In genomic region chr10:70617798-70618568, GRCh38 we compare ENCODE assay signal across 12 cellular contexts. TPM values are rescaled to one million over a fixed set of nuclear protein-coding genes. Genes with fewer than 3 reads are reported as not detected.
A peak's percentile ranks its signal among the peaks of the same experiment; 100 is the strongest.
DNase-seq lines count a peak whose midpoint lies in the region; ATAC-seq, FAIRE-seq and TF ChIP-seq lines count a peak whose summit lies in the region.
"Had no signal": no experiment of that assay in that cellular context is flagged by ENCODE, and none has a peak within 500 bp of the region (broad histone marks: within the 10 kb centered on the region; RNA-seq: fewer than 3 reads in every experiment).

No MANE protein-coding gene starts in this region.

- FAIRE-seq in K562 (lab: Jason Lieb, UNC) = no peak

- TF ChIP-seq CTCF in K562 (IDR thresholded peaks at IDR 0.05 in 2 of 3, conservative IDR thresholded peaks at IDR 0.05 in 1 of 3; ENCODE audit: insufficient read depth in 2 of 3, low read depth in 1 of 3, low read length in 3 of 3) = no peak

- intact Hi-C loops in K562 (cut with micrococcal nuclease) = loop anchor here (2.0 to 5.0 kb wide), 5 partner anchors 41 to 199 kb away; partner anchors contain the start of gene SGPL1

- no peak overlapping the region for H3K4me3 ChIP-seq in K562

- in situ Hi-C loops in K562 (cut with MboI) = no loop called here

- H4K20me1 ChIP-seq in K562 (replicated peaks; ENCODE audit: control insufficient read depth, insufficient read depth, low read length) = no peaks in the 10 kb centered on the region

- POLR2A ChIA-PET in K562 (lab: Yijun Ruan, JAX) = interaction anchor here (0.6 to 1.1 kb wide), 7 partner anchors 20 to 667 kb away, joined by 3 to 4 read pairs (median 3); no protein-coding TSS in a partner anchor

- TF ChIP-seq POLR2A in K562 (conservative IDR thresholded peaks at IDR 0.05) = no peak

- CTCF ChIA-PET in K562 (lab: Yijun Ruan, JAX; ENCODE audit: low intra/inter-chr PET ratio) = interaction anchor here (0.5 kb wide), 1 partner anchor 30 kb away, joined by 3 read pairs; no protein-coding TSS in a partner anchor

- peak overlapping the region; percentile 37; the same call in 2 of the 3 replicates for H3K27ac ChIP-seq in K562 (ENCODE audit: extremely low read depth, low read depth, low read length)

- no peaks in the 10 kb centered on the region for H3K79me2 ChIP-seq in K562 (ENCODE audit: control insufficient read depth, insufficient read depth, low read length)

- H3K9ac ChIP-seq in K562 (ENCODE audit: insufficient read depth in 1 of 2, low read depth in 2 of 2, low read length in 2 of 2) = no peak overlapping the region

- DNase-seq in activated CD4-positive, alpha-beta T cell treated with anti-CD3 and anti-CD28 coated beads, Interleukin-2, amount 50 U/mL, for 48 hours = peak; percentile 17 to 46
- no peak for DNase-seq in activated CD4-positive, alpha-beta T cell treated with anti-CD3 and anti-CD28 coated beads for 4 hours
- DNase-seq in M059J (ENCODE audit: low read depth) = peak; percentile 86
- DNase-seq in K562 (ENCODE audit: extremely low read depth in 1 of 4, low spot score in 3 of 4) = peak in 1 of 4 experiments; percentile 55
- DNase-seq in natural killer cell treated with Interleukin-12 subunit alpha and Interleukin-12 subunit beta and Interleukin-15 and Interleukin-18, amount 100 ng/mL, for 72 hours (ENCODE audit: low spot score) = peak; percentile 80
- DNase-seq in dedifferentiated amniotic fluid mesenchymal stem cell (ENCODE audit: extremely low spot score) = no peak
- DNase-seq: activated gamma-delta T cell, HFFc6 had no signal

- H3K9me3 Mint-ChIP-seq in natural killer cell treated with Interleukin-12 subunit alpha and Interleukin-12 subunit beta and Interleukin-15 and Interleukin-18, amount 100 ng/mL, for 72 hours = no peaks in the 10 kb centered on the region

- H3K9me3 ChIP-seq in K562 (replicated peaks; ENCODE audit: control insufficient read depth, insufficient read depth, low read depth, low read length) = peaks cover 12% of the 10 kb centered on the region

- H3K4me3 Mint-ChIP-seq in natural killer cell treated with Interleukin-12 subunit alpha and Interleukin-12 subunit beta and Interleukin-15 and Interleukin-18, amount 100 ng/mL, for 72 hours = peak overlapping the region; percentile 78
- H3K4me3 Mint-ChIP-seq: CD14-positive monocyte; HFFc6; stimulated activated memory B cell treated with anti-CD40 and anti-IgM and Interleukin-4, amounts not matched to agents 10 μg/mL and 1 μg/mL and 100 μg/mL, for 72 hours had no signal

- H3K4me2 ChIP-seq in K562 (ENCODE audit: insufficient read depth, low read length) = no peak overlapping the region

- 30% methylated on average over 7 of the region's 7 CpGs for WGBS in K562 (ENCODE audit: insufficient coverage, low coverage, missing lambda C conversion rate)

- peak; percentile 38; the same call in 1 of the 2 replicates for TF ChIP-seq EP300 in K562 (IDR thresholded peaks at IDR 0.05; ENCODE audit: low read length)

- H3K27me3 ChIP-seq in K562 (ENCODE audit: control insufficient read depth in 2 of 2, insufficient read depth in 2 of 2, low read length in 2 of 2) = no peaks in the 10 kb centered on the region

- peaks cover 69 to 72% of the 10 kb centered on the region in 2 donors for H3K4me1 Mint-ChIP-seq in natural killer cell treated with Interleukin-12 subunit alpha and Interleukin-12 subunit beta and Interleukin-15 and Interleukin-18, amount 100 ng/mL, for 72 hours (ENCODE audit: low read depth in 2 of 2)

- H3K36me3 ChIP-seq in K562 (ENCODE audit: control insufficient read depth, insufficient read depth, low read length) = no peaks in the 10 kb centered on the region

- no peak for TF ChIP-seq RAD21 in K562 (CRISPR knock-in tag; conservative IDR thresholded peaks at IDR 0.05 in 1 of 2, IDR thresholded peaks at IDR 0.05 in 1 of 2)

- no peaks in the 10 kb centered on the region for H3K27me3 Mint-ChIP-seq in natural killer cell treated with Interleukin-12 subunit alpha and Interleukin-12 subunit beta and Interleukin-15 and Interleukin-18, amount 100 ng/mL, for 72 hours

- ATAC-seq in K562 (no peak; the same call in 2 of the 3 replicates), HG03108 (IDR thresholded peaks at IDR 0.05; ENCODE audit: unreplicated experiment) (no peak), HG02870 (IDR thresholded peaks at IDR 0.05; ENCODE audit: unreplicated experiment) (no peak)
- ATAC-seq in natural killer cell treated with Interleukin-12 subunit alpha and Interleukin-12 subunit beta and Interleukin-15 and Interleukin-18, amount 100 ng/mL, for 72 hours = peak; percentile 82 to 88
- ATAC-seq: stimulated activated memory B cell treated with anti-CD40 and anti-IgM and Interleukin-4, amounts not matched to agents 10 μg/mL and 1 μg/mL and 100 μg/mL, for 72 hours had no signal

- BruUV-seq in K562 (replicated peaks; lab: Mats Ljungman, UMichigan) = no TSS peak

- H3K27ac Mint-ChIP-seq in natural killer cell treated with Interleukin-12 subunit alpha and Interleukin-12 subunit beta and Interleukin-15 and Interleukin-18, amount 100 ng/mL, for 72 hours = peak overlapping the region; percentile 91 to 97
- H3K27ac Mint-ChIP-seq: CD14-positive monocyte; HFFc6; stimulated activated memory B cell treated with anti-CD40 and anti-IgM and Interleukin-4, amounts not matched to agents 10 μg/mL and 1 μg/mL and 100 μg/mL, for 72 hours had no signal

- no peaks in the 10 kb centered on the region for H3K9me1 ChIP-seq in K562 (ENCODE audit: control insufficient read depth, insufficient read depth, low read length)

- peaks cover 7 to 24% of the 10 kb centered on the region in 2 experiments for H3K4me1 ChIP-seq in K562 (replicated peaks in 1 of 2; ENCODE audit: control insufficient read depth in 2 of 2, insufficient read depth in 2 of 2, low read length in 2 of 2)

- peaks cover 6% of the 10 kb centered on the region for H3K36me3 Mint-ChIP-seq in natural killer cell treated with Interleukin-12 subunit alpha and Interleukin-12 subunit beta and Interleukin-15 and Interleukin-18, amount 100 ng/mL, for 72 hours

- H2AFZ ChIP-seq in K562 (ENCODE audit: low read depth, low read length) = peak overlapping the region; percentile 82

TF ChIP-seq in K562, 482 proteins besides CTCF, POLR2A, EP300 and RAD21 (continues in another document):
- TF ChIP-seq MYBL2 (IDR thresholded peaks at IDR 0.05; ENCODE audit: low read depth) (no peak), MYBL2 (CRISPR knock-in tag; IDR thresholded peaks at IDR 0.05; ENCODE audit: borderline replicate concordance) (no peak), JUND (IDR thresholded peaks at IDR 0.05; ENCODE audit: borderline replicate concordance, low read depth, low read length) (peak; percentile 71), JUND (tag; IDR thresholded peaks at IDR 0.05; ENCODE audit: borderline replicate concordance, low read depth, low read length) (peak; percentile 49; the same call in 1 of the 3 replicates), CBX3 (IDR thresholded peaks at IDR 0.05; ENCODE audit: borderline replicate concordance in 1 of 2, low read length in 2 of 2) (no peak), MAZ (CRISPR knock-in tag; conservative IDR thresholded peaks at IDR 0.05 in 1 of 2, IDR thresholded peaks at IDR 0.05 in 1 of 2) (0 out of 4 replicates have a peak, but pooled peaks of 1 of the 2 experiments have one; percentile 48)

RNA-seq across cellular contexts. Expression of gene PRF1, which starts 15.4 kb away (rescaled TPM):
- not detected in 2 replicates for total RNA-seq in M059J (2014; rRNA removed; shearing (Covaris generic))
- 4.3 and 18.7 TPM in 2 replicates for total RNA-seq in K562 (2011; cell fraction: chromatin; rRNA removed; ENCODE audit: low replicate concordance)
- total RNA-seq in K562 (2011; cell fraction: nucleolus; rRNA removed) = 12.1 and 22.3 TPM in 2 replicates
- total RNA-seq in K562 (2011; cell fraction: nucleoplasm; rRNA removed) = 11.3 and 24.4 TPM in 2 replicates
- total RNA-seq in K562 (2014; rRNA removed) (4.9 and 5.3 TPM in 2 replicates), K562 (2014; rRNA removed; fragmentation: Illumina TruSeq; extraction: Trizol) (4.3 and 5.4 TPM in 2 replicates), K562 (2015; rRNA removed; fragmentation: Illumina TruSeq; extraction: Trizol) (6.4 and 7.9 TPM in 2 replicates), K562 (2021) (8.6 and 9.0 TPM in 2 replicates)
- polyA plus RNA-seq in K562 (2011; rRNA removed) (0.84 and 4.3 TPM in 2 replicates), K562 (2014; fragmentation: Illumina TruSeq; extraction: Trizol) (6.4 and 10.7 TPM in 2 replicates), K562 (2014; fragmentation: Nextera tagmentation; extraction: Ambion mirVana) (1 to 10 TPM; 6.3 to 7.4 TPM), K562 (2014; rRNA removed) (3.2 and 3.8 TPM in 2 replicates)
- polyA plus RNA-seq in K562 (2011; cell fraction: cytosol; rRNA removed) = 0.52 and 10.6 TPM in 2 replicates
- 1.3 and 11.4 TPM in 2 replicates for polyA plus RNA-seq in K562 (2011; cell fraction: nucleus; rRNA removed)
- polyA plus RNA-seq in K562 (2012) = 21.1 and 32.3 TPM in 2 replicates
- polyA minus RNA-seq in K562 (2011; rRNA and poly(A)+ RNA removed) = 0.45 and 13.7 TPM in 2 replicates
- 12.9 TPM in 1 of 2 replicates, not detected in the other for polyA minus RNA-seq in K562 (2011; cell fraction: cytosol; rRNA and poly(A)+ RNA removed)
- polyA minus RNA-seq in K562 (2011; cell fraction: nucleus; rRNA and poly(A)+ RNA removed) = 0.44 and 3.0 TPM in 2 replicates
- total RNA-seq in natural killer cell treated with Interleukin-12 subunit alpha and Interleukin-12 subunit beta and Interleukin-15 and Interleukin-18, amount 100 ng/mL, for 72 hours = 1,000 to 10,000 TPM in 1 of 2 donors, 100 to 1,000 TPM in 1; 497 to 1,157 TPM
- total RNA-seq: HFFc6 had no signal

RNA-seq across cellular contexts. Expression of gene ADAMTS14, which starts 54.3 kb away (rescaled TPM):
- total RNA-seq in M059J (2014; rRNA removed; shearing (Covaris generic)) = 0.69 and 1.2 TPM in 2 replicates
- total RNA-seq in K562 (2011; cell fraction: chromatin; rRNA removed; ENCODE audit: low replicate concordance) = 66.8 and 209 TPM in 2 replicates
- 115 and 150 TPM in 2 replicates for total RNA-seq in K562 (2011; cell fraction: nucleolus; rRNA removed)
- total RNA-seq in K562 (2011; cell fraction: nucleoplasm; rRNA removed) = 67.9 and 80.6 TPM in 2 replicates
- total RNA-seq in K562 (2014; rRNA removed) = 15.9 and 23.8 TPM in 2 replicates
- 4.3 and 6.3 TPM in 2 replicates for total RNA-seq in K562 (2014; rRNA removed; fragmentation: Illumina TruSeq; extraction: Trizol)
- 15.3 and 15.4 TPM in 2 replicates for total RNA-seq in K562 (2015; rRNA removed; fragmentation: Illumina TruSeq; extraction: Trizol)
- 30.4 and 31.7 TPM in 2 replicates for total RNA-seq in K562 (2021)
- 37.4 and 45.4 TPM in 2 replicates for polyA plus RNA-seq in K562 (2011; rRNA removed)
- 27.2 and 39.3 TPM in 2 replicates for polyA plus RNA-seq in K562 (2011; cell fraction: cytosol; rRNA removed)
- polyA plus RNA-seq in K562 (2011; cell fraction: nucleus; rRNA removed) = 187 and 443 TPM in 2 replicates
- 30.9 and 86.2 TPM in 2 replicates for polyA plus RNA-seq in K562 (2012)
- polyA plus RNA-seq in K562 (2014; fragmentation: Illumina TruSeq; extraction: Trizol) = 20.3 and 24.1 TPM in 2 replicates
- under 1 TPM; 0.04 to 0.27 TPM for polyA plus RNA-seq in K562 (2014; fragmentation: Nextera tagmentation; extraction: Ambion mirVana)
- 32.7 and 35.9 TPM in 2 replicates for polyA plus RNA-seq in K562 (2014; rRNA removed)
- 8.4 and 15.8 TPM in 2 replicates for polyA minus RNA-seq in K562 (2011; rRNA and poly(A)+ RNA removed)
- polyA minus RNA-seq in K562 (2011; cell fraction: cytosol; rRNA and poly(A)+ RNA removed) = 15.8 and 16.4 TPM in 2 replicates
- 55.8 and 81.5 TPM in 2 replicates for polyA minus RNA-seq in K562 (2011; cell fraction: nucleus; rRNA and poly(A)+ RNA removed)
- total RNA-seq in natural killer cell treated with Interleukin-12 subunit alpha and Interleukin-12 subunit beta and Interleukin-15 and Interleukin-18, amount 100 ng/mL, for 72 hours = under 1 TPM; 0.07 to 0.61 TPM
- polyA plus RNA-seq: CD14-positive monocyte had no signal

Comparison
In these comparisons a context has a peak if more than half of its experiments do, and no peak if none do; other contexts are left out.
1. DNase-seq: peak in activated CD4-positive, alpha-beta T cell treated with anti-CD3 and anti-CD28 coated beads, Interleukin-2, amount 50 U/mL, for 48 hours (2 of 2), M059J (single experiment) and natural killer cell treated with Interleukin-12 subunit alpha and Interleukin-12 subunit beta and Interleukin-15 and Interleukin-18, amount 100 ng/mL, for 72 hours (single experiment); none in activated CD4-positive, alpha-beta T cell treated with anti-CD3 and anti-CD28 coated beads for 4 hours (0 of 2) and dedifferentiated amniotic fluid mesenchymal stem cell (single experiment).
2. ATAC-seq: peak in natural killer cell treated with Interleukin-12 subunit alpha and Interleukin-12 subunit beta and Interleukin-15 and Interleukin-18, amount 100 ng/mL, for 72 hours (2 of 2); none in K562 (single experiment), HG03108 (single experiment) and HG02870 (single experiment).
3. RNA of gene PRF1, which starts 15.4 kb away (total RNA-seq): 497 to 1,157 TPM in natural killer cell treated with Interleukin-12 subunit alpha and Interleukin-12 subunit beta and Interleukin-15 and Interleukin-18, amount 100 ng/mL, for 72 hours; 4.3 to 24.4 TPM in K562 and not detected in M059J; every median in the first group is over 10 times any median in the second.